In the genomic region with DNA sequence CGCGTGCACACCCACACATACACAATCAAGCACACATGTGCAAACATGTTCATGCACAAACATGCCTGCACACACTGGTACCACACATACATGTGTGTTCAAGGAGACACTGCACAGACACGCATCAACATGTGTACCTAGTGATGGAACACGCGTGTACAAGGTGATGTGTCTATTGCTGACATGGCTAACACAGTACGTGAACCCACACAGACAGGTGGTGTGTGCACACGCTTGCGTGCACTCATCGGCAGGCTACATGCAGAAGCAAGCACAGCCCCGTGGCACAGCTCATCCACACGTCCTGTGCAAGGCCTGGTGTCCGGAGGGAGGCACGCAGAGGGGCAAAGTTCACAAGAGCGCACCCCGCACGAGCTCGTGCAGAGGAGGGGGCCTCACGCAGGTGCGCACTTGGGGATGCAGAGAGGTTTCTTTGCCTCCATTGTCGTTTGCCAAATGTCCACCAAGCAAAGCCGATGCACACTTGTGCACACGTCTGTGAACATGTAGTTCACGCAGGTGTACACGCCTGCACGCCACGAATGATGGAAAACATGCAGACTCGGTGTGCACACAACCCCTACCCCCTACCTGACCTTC, we compare ENCODE assay signal across 9 cellular contexts. TPM values are rescaled to one million over a fixed set of nuclear protein-coding genes. Genes with fewer than 3 reads are reported as not detected.
DNase-seq lines count a peak whose midpoint lies in the region; ATAC-seq and TF ChIP-seq lines count a peak whose summit lies in the region.
"Had no signal": no experiment of that assay in that cellular context is flagged by ENCODE, and none has a peak within 500 bp of the region (broad histone marks: within the 10 kb centered on the region; RNA-seq: fewer than 3 reads in every experiment).

No MANE protein-coding gene starts in this region.

- TF ChIP-seq POLR2A in suprapubic skin (IDR thresholded peaks at IDR 0.05): no peak

- H3K36me3 ChIP-seq in suprapubic skin: peaks cover 12% of the 10 kb centered on the region

- no peak for ATAC-seq in activated T-helper 17 cell treated with anti-CD3 and anti-CD28 coated beads, Interleukin-2, amount 50 U/mL, for 72 hours (replicated peaks)

- peak overlapping the region; percentile 81 for H3K4me3 Mint-ChIP-seq in T-helper 1 cell treated with Interleukin-12 subunit alpha and Interleukin-12 subunit beta and Interleukin-4 antibody, amounts not matched to agents 30 μg/mL and 1 μg/mL, for 36 hours
- H3K4me3 Mint-ChIP-seq in activated T-helper 17 cell treated with anti-CD3 and anti-CD28 coated beads, Interleukin-2, amount 50 U/mL, for 72 hours: peak overlapping the region; percentile 86

- no peak for TF ChIP-seq EP300 in suprapubic skin (IDR thresholded peaks at IDR 0.05)

- DNase-seq in T-helper 1 cell: no peak
- peak; percentile 15 for DNase-seq in iris pigment epithelial cell (ENCODE audit: low read depth)
- no peak for DNase-seq in suprapubic skin (ENCODE audit: low spot score in 2 of 2)
- no peak for DNase-seq in putamen (ENCODE audit: low spot score)
- DNase-seq in NCI-H524 treated with DMSO at 0.1 percent for 48 hours (lab: John Stamatoyannopoulos, UW): no peak
- no peak for DNase-seq in D341Med (ENCODE audit: low spot score)
- DNase-seq: SHP77 had no signal

- 22% methylated on average over 18 of the region's 27 CpGs for WGBS in suprapubic skin

- peaks cover 81% of the 10 kb centered on the region for H3K4me1 ChIP-seq in suprapubic skin

- no peaks in the 10 kb centered on the region for H3K36me3 Mint-ChIP-seq in T-helper 1 cell treated with Interleukin-12 subunit alpha and Interleukin-12 subunit beta and Interleukin-4 antibody, amounts not matched to agents 30 μg/mL and 1 μg/mL, for 36 hours (ENCODE audit: low read depth)
- H3K36me3 Mint-ChIP-seq in activated T-helper 17 cell treated with anti-CD3 and anti-CD28 coated beads, Interleukin-2, amount 50 U/mL, for 72 hours (ENCODE audit: low read depth): peaks cover 7% of the 10 kb centered on the region

- peak overlapping the region; percentile 93 for H3K27ac ChIP-seq in suprapubic skin

- H3K27me3 ChIP-seq in suprapubic skin: no peaks in the 10 kb centered on the region

- H3K27ac Mint-ChIP-seq in T-helper 1 cell treated with Interleukin-12 subunit alpha and Interleukin-12 subunit beta and Interleukin-4 antibody, amounts not matched to agents 30 μg/mL and 1 μg/mL, for 36 hours: peak overlapping the region; percentile 76
- H3K27ac Mint-ChIP-seq in activated T-helper 17 cell treated with anti-CD3 and anti-CD28 coated beads, Interleukin-2, amount 50 U/mL, for 72 hours: peak overlapping the region; percentile 84

- H3K27me3 Mint-ChIP-seq in T-helper 1 cell treated with Interleukin-12 subunit alpha and Interleukin-12 subunit beta and Interleukin-4 antibody, amounts not matched to agents 30 μg/mL and 1 μg/mL, for 36 hours (ENCODE audit: low read depth): no peaks in the 10 kb centered on the region
- H3K27me3 Mint-ChIP-seq in activated T-helper 17 cell treated with anti-CD3 and anti-CD28 coated beads, Interleukin-2, amount 50 U/mL, for 72 hours: no peaks in the 10 kb centered on the region

- H3K9me3 ChIP-seq in suprapubic skin: no peaks in the 10 kb centered on the region

- peak overlapping the region; percentile 65 for H3K4me3 ChIP-seq in suprapubic skin

- no peak for TF ChIP-seq CTCF in suprapubic skin (IDR thresholded peaks at IDR 0.05)

- H3K4me1 Mint-ChIP-seq in T-helper 1 cell treated with Interleukin-12 subunit alpha and Interleukin-12 subunit beta and Interleukin-4 antibody, amounts not matched to agents 30 μg/mL and 1 μg/mL, for 36 hours (ENCODE audit: low read depth): peaks cover 14% of the 10 kb centered on the region
- no peaks in the 10 kb centered on the region for H3K4me1 Mint-ChIP-seq in activated T-helper 17 cell treated with anti-CD3 and anti-CD28 coated beads, Interleukin-2, amount 50 U/mL, for 72 hours

- no peaks in the 10 kb centered on the region for H3K9me3 Mint-ChIP-seq in T-helper 1 cell treated with Interleukin-12 subunit alpha and Interleukin-12 subunit beta and Interleukin-4 antibody, amounts not matched to agents 30 μg/mL and 1 μg/mL, for 36 hours
- no peaks in the 10 kb centered on the region for H3K9me3 Mint-ChIP-seq in activated T-helper 17 cell treated with anti-CD3 and anti-CD28 coated beads, Interleukin-2, amount 50 U/mL, for 72 hours

RNA-seq across cellular contexts. Expression of a gene that starts 1.0 kb away (rescaled TPM):
- 10 to 100 TPM; 41.4 to 43.3 TPM for total RNA-seq in activated T-helper 17 cell treated with anti-CD3 and anti-CD28 coated beads, Interleukin-2, amount 50 U/mL, for 72 hours
- total RNA-seq in suprapubic skin: 100 to 1,000 TPM; 112 to 309 (median 148) TPM

RNA-seq across cellular contexts. Expression of a gene that starts 1.6 kb away (rescaled TPM):
- 10 to 100 TPM; 15.9 to 24.0 TPM for total RNA-seq in activated T-helper 17 cell treated with anti-CD3 and anti-CD28 coated beads, Interleukin-2, amount 50 U/mL, for 72 hours
- total RNA-seq in suprapubic skin: 10 to 100 TPM; 16.9 to 56.4 (median 36.4) TPM

RNA-seq across cellular contexts. Expression of a gene that starts 17.7 kb away (rescaled TPM):
- 100 to 1,000 TPM; 122 to 125 TPM for total RNA-seq in activated T-helper 17 cell treated with anti-CD3 and anti-CD28 coated beads, Interleukin-2, amount 50 U/mL, for 72 hours
- 100 to 1,000 TPM; 105 to 242 (median 151) TPM for total RNA-seq in suprapubic skin

RNA-seq across cellular contexts. Expression of a gene that starts 17.8 kb away (rescaled TPM):
- total RNA-seq in activated T-helper 17 cell treated with anti-CD3 and anti-CD28 coated beads, Interleukin-2, amount 50 U/mL, for 72 hours: 10 to 100 TPM; 16.8 to 22.3 TPM
- total RNA-seq in suprapubic skin: 10 to 100 TPM; 32.5 to 60.4 (median 54.3) TPM

RNA-seq across cellular contexts. Expression of a gene that starts 24.3 kb away (rescaled TPM):
- total RNA-seq in activated T-helper 17 cell treated with anti-CD3 and anti-CD28 coated beads, Interleukin-2, amount 50 U/mL, for 72 hours: 1 to 10 TPM in 1 of 2 donors, under 1 TPM in 1; 0.71 to 1.1 TPM
- total RNA-seq in suprapubic skin: 1 to 10 TPM in 1 of 4 donors, under 1 TPM in 3; 0.56 to 1.8 (median 0.82) TPM
